Comparison of ENCODE assay signal across 18 cellular contexts in genomic region chr6:10696655-10697054, GRCh38. TPM values are rescaled to one million over a fixed set of nuclear protein-coding genes. Genes with fewer than 3 reads are reported as not detected.
DNase-seq lines count a peak whose midpoint lies in the region; ATAC-seq and TF ChIP-seq lines count a peak whose summit lies in the region.
"Had no signal": no experiment of that assay in that cellular context is flagged by ENCODE, and none has a peak within 500 bp of the region (broad histone marks: within the 10 kb centered on the region; RNA-seq: fewer than 3 reads in every experiment).

No MANE protein-coding gene starts in this region.

- H3K27me3 Mint-ChIP-seq in activated naive CD4-positive, alpha-beta T cell treated with anti-CD3 and anti-CD28 coated beads, Interleukin-2, amount 10 ng/mL, durations not matched to agents 7 days and 5 days: peaks cover 4% of the 10 kb centered on the region
- no peaks in the 10 kb centered on the region for H3K27me3 Mint-ChIP-seq in endodermal cell (ENCODE audit: insufficient read depth)
- H3K27me3 Mint-ChIP-seq in stimulated activated naive CD8-positive, alpha-beta T cell treated with anti-CD3 and anti-CD28 coated beads, Interleukin-15, amount 100 ng/mL, for 72 hours: no peaks in the 10 kb centered on the region

- WGBS in endodermal cell (ENCODE audit: insufficient coverage in 1 of 2, insufficient read length in 1 of 2), 2 experiments: 96% methylated on average over 3 to 4 of the region's 4 CpGs

- no peak for DNase-seq in activated naive CD4-positive, alpha-beta T cell treated with anti-CD3 and anti-CD28 coated beads, Interleukin-2, amount 10 ng/mL, durations not matched to agents 7 days and 5 days
- DNase-seq in activated naive CD4-positive, alpha-beta T cell (lab: John Stamatoyannopoulos, UW): no peak
- DNase-seq in endodermal cell: no peak
- DNase-seq in stimulated activated naive CD8-positive, alpha-beta T cell treated with anti-CD3 and anti-CD28 coated beads, Interleukin-15, amount 100 ng/mL, for 72 hours: no peak
- no peak for DNase-seq in occipital lobe (lab: John Stamatoyannopoulos, UW)
- DNase-seq in NCI-H1105 (lab: John Stamatoyannopoulos, UW): no peak
- DNase-seq: activated gamma-delta T cell treated with Interleukin-2 at 50 U/mL for 16 hours; BE2C; hypothalamus; NCI-H1436; SJCRH30; stimulated activated CD4-positive, alpha-beta T cell treated with anti-CD3 and anti-CD28 coated beads, Interleukin-2, amount 100 ng/mL, for 24 hours; WERI-Rb-1 had no signal

- TF ChIP-seq CTCF in OCI-LY1 (IDR thresholded peaks at IDR 0.05; ENCODE audit: low read length) (no peak), endodermal cell (conservative IDR thresholded peaks at IDR 0.05) (no peak)

- H4K20me1 ChIP-seq in OCI-LY1 (ENCODE audit: insufficient read depth, low read length): no peaks in the 10 kb centered on the region

- H3K27ac ChIP-seq in OCI-LY1 (ENCODE audit: low read depth, low read length, poor library complexity, severe bottlenecking): no peak overlapping the region
- no peak overlapping the region for H3K27ac ChIP-seq in endodermal cell (ENCODE audit: low read depth, low read length)
- H3K27ac ChIP-seq: SJCRH30, WERI-Rb-1 had no signal

- H3K4me3 ChIP-seq in OCI-LY1 (ENCODE audit: low read depth, low read length, poor library complexity, severe bottlenecking) (peak overlapping the region; percentile 93), endodermal cell (ENCODE audit: low read length) (peak overlapping the region; percentile 93)
- H3K4me3 ChIP-seq: lung had no signal

- peaks cover 29% of the 10 kb centered on the region for H3K36me3 Mint-ChIP-seq in activated naive CD4-positive, alpha-beta T cell treated with anti-CD3 and anti-CD28 coated beads, Interleukin-2, amount 10 ng/mL, durations not matched to agents 7 days and 5 days
- peaks cover 38% of the 10 kb centered on the region for H3K36me3 Mint-ChIP-seq in endodermal cell (ENCODE audit: low read depth)

- peak overlapping the region; percentile 96; the same call in 1 of the 2 replicates for H3K9ac ChIP-seq in OCI-LY1 (ENCODE audit: low read length)
- H3K9ac ChIP-seq in endodermal cell (ENCODE audit: extremely low read depth, low read length, poor library complexity, severe bottlenecking): no peak overlapping the region

- H3K4me3 Mint-ChIP-seq in activated naive CD4-positive, alpha-beta T cell treated with anti-CD3 and anti-CD28 coated beads, Interleukin-2, amount 10 ng/mL, durations not matched to agents 7 days and 5 days: peak overlapping the region; percentile 95
- H3K4me3 Mint-ChIP-seq in endodermal cell: no peak overlapping the region
- peak overlapping the region; percentile 89 to 95 for H3K4me3 Mint-ChIP-seq in stimulated activated naive CD8-positive, alpha-beta T cell treated with anti-CD3 and anti-CD28 coated beads, Interleukin-15, amount 100 ng/mL, for 72 hours

- H3K27me3 ChIP-seq in OCI-LY1 (ENCODE audit: insufficient read depth, low read length) (no peaks in the 10 kb centered on the region), endodermal cell (ENCODE audit: control insufficient read depth, insufficient read depth, low read length, poor library complexity, severe bottlenecking) (no peaks in the 10 kb centered on the region)
- H3K27me3 ChIP-seq: BE2C, SJCRH30 had no signal

- H3K36me3 ChIP-seq in OCI-LY1 (ENCODE audit: insufficient read depth, low read length): peaks cover 46% of the 10 kb centered on the region
- peaks cover 42% of the 10 kb centered on the region for H3K36me3 ChIP-seq in endodermal cell (ENCODE audit: control insufficient read depth, insufficient read depth, low read length)
- H3K36me3 ChIP-seq: prostate gland, SJCRH30 had no signal

- no peaks in the 10 kb centered on the region for H3K9me3 Mint-ChIP-seq in activated naive CD4-positive, alpha-beta T cell treated with anti-CD3 and anti-CD28 coated beads, Interleukin-2, amount 10 ng/mL, durations not matched to agents 7 days and 5 days
- peaks cover 4% of the 10 kb centered on the region for H3K9me3 Mint-ChIP-seq in endodermal cell
- H3K9me3 Mint-ChIP-seq in stimulated activated naive CD8-positive, alpha-beta T cell treated with anti-CD3 and anti-CD28 coated beads, Interleukin-15, amount 100 ng/mL, for 72 hours: no peaks in the 10 kb centered on the region

- H3K9me3 ChIP-seq in OCI-LY1 (ENCODE audit: low read length): no peaks in the 10 kb centered on the region
- peaks cover 9% of the 10 kb centered on the region for H3K9me3 ChIP-seq in endodermal cell (ENCODE audit: control insufficient read depth, low read length)
- H3K9me3 ChIP-seq: BE2C, prostate gland, SJCRH30 had no signal

- CTCF ChIA-PET in activated naive CD4-positive, alpha-beta T cell treated with anti-CD3 and anti-CD28 coated beads, Interleukin-2, amount 10 ng/mL, durations not matched to agents 7 days and 5 days (lab: Charles Lee): interaction anchor here (1.2 kb wide), 1 partner anchor 104 kb away, joined by 4 read pairs; no protein-coding TSS in a partner anchor

- no peaks in the 10 kb centered on the region for H3K9me2 ChIP-seq in OCI-LY1 (ENCODE audit: low read depth, low read length)

- no peak overlapping the region for H3K27ac Mint-ChIP-seq in activated naive CD4-positive, alpha-beta T cell treated with anti-CD3 and anti-CD28 coated beads, Interleukin-2, amount 10 ng/mL, durations not matched to agents 7 days and 5 days
- H3K27ac Mint-ChIP-seq in endodermal cell: no peak overlapping the region
- no peak overlapping the region for H3K27ac Mint-ChIP-seq in stimulated activated naive CD8-positive, alpha-beta T cell treated with anti-CD3 and anti-CD28 coated beads, Interleukin-15, amount 100 ng/mL, for 72 hours

- H3K4me1 Mint-ChIP-seq in activated naive CD4-positive, alpha-beta T cell treated with anti-CD3 and anti-CD28 coated beads, Interleukin-2, amount 10 ng/mL, durations not matched to agents 7 days and 5 days: peaks cover 47% of the 10 kb centered on the region
- H3K4me1 Mint-ChIP-seq in endodermal cell: peaks cover 17% of the 10 kb centered on the region
- H3K4me1 Mint-ChIP-seq in stimulated activated naive CD8-positive, alpha-beta T cell treated with anti-CD3 and anti-CD28 coated beads, Interleukin-15, amount 100 ng/mL, for 72 hours: peaks cover 70% of the 10 kb centered on the region

- no peaks in the 10 kb centered on the region for H3F3A ChIP-seq in OCI-LY1 (ENCODE audit: insufficient read depth, low read length)

- no peak overlapping the region for H2AFZ ChIP-seq in OCI-LY1 (ENCODE audit: low read length)

- no peak for ATAC-seq in stimulated activated naive CD8-positive, alpha-beta T cell treated with anti-CD3 and anti-CD28 coated beads, Interleukin-15, amount 100 ng/mL, for 72 hours
- ATAC-seq in HG03095 (IDR thresholded peaks at IDR 0.05; ENCODE audit: unreplicated experiment): no peak
- ATAC-seq: esophagus mucosa had no signal

- H3K4me2 ChIP-seq in OCI-LY1 (ENCODE audit: low read length): peak overlapping the region; percentile 86

- peaks cover 23% of the 10 kb centered on the region for H3K79me2 ChIP-seq in OCI-LY1 (ENCODE audit: insufficient read depth, low read length)

- H3K4me1 ChIP-seq in OCI-LY1 (ENCODE audit: insufficient read depth, low read length, severe bottlenecking): peaks cover 22% of the 10 kb centered on the region
- H3K4me1 ChIP-seq in endodermal cell (ENCODE audit: control insufficient read depth, insufficient read depth, low read length): no peaks in the 10 kb centered on the region
- H3K4me1 ChIP-seq: BE2C, SJCRH30 had no signal

RNA-seq across cellular contexts. Expression of gene PAK1IP1, which starts 1.9 kb away (rescaled TPM):
- 10 to 100 TPM; 15.3 to 16.8 TPM for total RNA-seq in endodermal cell
- 18.2 TPM for polyA plus RNA-seq in endodermal cell (2013, experiment 1 of 2)
- 17.8 TPM for polyA plus RNA-seq in endodermal cell (2013, experiment 2 of 2)
- 22.1 TPM for total RNA-seq in occipital lobe

RNA-seq across cellular contexts. Expression of gene C6orf52, which starts 2.2 kb away (rescaled TPM):
- total RNA-seq in endodermal cell: 1 to 10 TPM; 1.7 to 1.9 TPM
- polyA plus RNA-seq in endodermal cell (2013, experiment 1 of 2): 3.9 TPM
- 3.4 TPM for polyA plus RNA-seq in endodermal cell (2013, experiment 2 of 2)
- 1.7 TPM for total RNA-seq in occipital lobe
- total RNA-seq: SJCRH30 had no signal

RNA-seq across cellular contexts. Expression of gene TMEM14C, which starts 26.2 kb away (rescaled TPM):
- total RNA-seq in endodermal cell: 100 to 1,000 TPM; 102 to 118 TPM
- 149 TPM for polyA plus RNA-seq in endodermal cell (2013, experiment 1 of 2)
- polyA plus RNA-seq in endodermal cell (2013, experiment 2 of 2): 146 TPM
- 34.2 TPM for total RNA-seq in occipital lobe

RNA-seq across cellular contexts. Expression of gene TMEM14B, which starts 51.0 kb away (rescaled TPM):
- total RNA-seq in endodermal cell (100 to 1,000 TPM; 165 to 242 TPM), occipital lobe (48.8 TPM)
- polyA plus RNA-seq in endodermal cell (2013, experiment 1 of 2): 111 TPM
- polyA plus RNA-seq in endodermal cell (2013, experiment 2 of 2): 120 TPM
